In the genomic region with DNA sequence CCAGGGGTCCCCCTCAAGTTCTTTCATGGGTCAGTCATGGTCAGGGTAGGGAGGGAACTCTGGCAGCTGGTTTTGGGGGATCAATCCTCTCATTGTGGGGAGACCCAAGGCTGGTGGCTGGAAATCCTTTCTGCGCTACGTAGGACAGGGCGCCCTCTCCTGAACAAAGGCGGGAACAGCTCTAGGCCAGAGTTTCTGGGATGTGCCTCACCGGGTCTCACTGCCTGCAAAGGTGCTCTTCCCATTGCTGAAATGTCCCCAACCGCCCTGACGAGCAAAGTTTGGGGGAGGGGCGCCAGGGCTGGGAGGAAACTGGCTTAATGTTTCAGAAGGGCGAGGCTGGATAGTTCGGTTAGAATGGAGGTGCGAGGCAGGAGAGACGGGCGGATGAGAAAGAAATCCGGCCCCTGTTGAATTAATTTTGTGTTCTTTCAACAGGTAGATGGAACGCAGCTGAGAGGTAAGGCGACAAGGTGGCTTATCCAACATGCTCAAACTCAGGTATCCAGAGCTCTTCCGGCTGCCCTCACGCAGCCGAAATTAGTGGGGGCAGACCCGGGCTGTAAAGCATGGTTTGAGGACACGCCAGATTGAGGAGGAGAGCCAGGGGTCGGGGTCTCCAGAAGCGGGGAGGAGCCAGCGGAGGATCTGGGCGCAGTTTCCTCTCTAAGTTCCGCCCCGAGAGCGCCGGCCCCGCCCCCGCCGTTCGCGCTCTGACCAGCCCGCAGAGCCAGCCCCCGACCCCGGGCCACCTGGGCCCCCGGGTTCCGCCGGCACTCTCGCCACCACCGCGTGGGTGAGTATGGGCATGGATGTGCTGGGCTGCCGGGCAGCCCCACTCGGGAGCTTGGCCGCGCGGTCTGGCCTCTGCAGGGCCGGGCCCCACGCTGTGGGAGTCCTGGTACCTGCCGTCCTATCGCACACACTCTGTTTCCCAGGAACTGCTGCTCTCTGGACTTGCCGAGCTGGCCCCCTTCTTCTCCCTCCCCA, we compare ENCODE assay signal across 8 cellular contexts. TPM values are rescaled to one million over a fixed set of nuclear protein-coding genes. Genes with fewer than 3 reads are reported as not detected.
DNase-seq lines count a peak whose midpoint lies in the region; ATAC-seq and TF ChIP-seq lines count a peak whose summit lies in the region.

Gene PGAP2, plus strand, starts transcription at position 705 of the 990 bp plus-strand sequence. CDS start 2,700 bp downstream, outside the sequence.

- H3K9me3 Mint-ChIP-seq in stimulated activated naive B cell treated with anti-CD40 and anti-IgM and Interleukin-4, amounts not matched to agents 10 μg/mL and 1 μg/mL and 100 μg/mL, for 72 hours = no peaks in the 10 kb centered on the region

- H3K4me3 ChIP-seq in epithelial cell of esophagus (ENCODE audit: low read length) = peak within 1 kb of the TSS; percentile 81
- peak within 1 kb of the TSS; percentile 86 for H3K4me3 ChIP-seq in mononuclear cell (ENCODE audit: low read length)

- DNase-seq in AG08395 (ENCODE audit: low spot score) = peak; percentile 70
- DNase-seq in NCI-H82 (lab: John Stamatoyannopoulos, UW) = peak; percentile 83
- peak; percentile 79 for DNase-seq in epithelial cell of esophagus (ENCODE audit: low read depth)
- peak; percentile 47 for DNase-seq in stimulated activated naive B cell treated with anti-CD40 and anti-IgM and Interleukin-4, amounts not matched to agents 10 μg/mL and 1 μg/mL and 100 μg/mL, for 72 hours

- POLR2A ChIA-PET in activated CD8-positive, alpha-beta memory T cell treated with anti-CD3 and anti-CD28 coated beads for 36 hours (lab: Charles Lee) = interaction anchor here (0.6 to 1.2 kb wide), 5 partner anchors 9 to 105 kb away, joined by 3 to 5 read pairs (median 3); partner anchors contain the start of gene NUP98

- no peaks in the 10 kb centered on the region for H3K9me3 ChIP-seq in mononuclear cell (ENCODE audit: low read depth, low read length)

- H3K4me1 Mint-ChIP-seq in stimulated activated naive B cell treated with anti-CD40 and anti-IgM and Interleukin-4, amounts not matched to agents 10 μg/mL and 1 μg/mL and 100 μg/mL, for 72 hours = peaks cover 13% of the 10 kb centered on the region in 2 donors

- peak within 1 kb of the TSS; percentile 65 for H3K27ac Mint-ChIP-seq in stimulated activated naive B cell treated with anti-CD40 and anti-IgM and Interleukin-4, amounts not matched to agents 10 μg/mL and 1 μg/mL and 100 μg/mL, for 72 hours

- CTCF ChIA-PET in activated CD8-positive, alpha-beta memory T cell treated with anti-CD3 and anti-CD28 coated beads for 36 hours (lab: Charles Lee) = interaction anchor here (0.5 to 5.2 kb wide), 27 partner anchors 9 to 265 kb away, joined by 3 to 37 read pairs (median 4); partner anchors contain the start of gene NUP98

- no peaks in the 10 kb centered on the region for H3K27me3 ChIP-seq in mononuclear cell (ENCODE audit: insufficient read depth, low read length)

- ATAC-seq in GM18867 (IDR thresholded peaks at IDR 0.05; ENCODE audit: unreplicated experiment) (peak; percentile 69), HG03175 (IDR thresholded peaks at IDR 0.05; ENCODE audit: unreplicated experiment) (peak; percentile 64)
- peak; percentile 72 to 76 for ATAC-seq in stimulated activated naive B cell treated with anti-CD40 and anti-IgM and Interleukin-4, amounts not matched to agents 10 μg/mL and 1 μg/mL and 100 μg/mL, for 72 hours (replicated peaks)

- H3K36me3 Mint-ChIP-seq in stimulated activated naive B cell treated with anti-CD40 and anti-IgM and Interleukin-4, amounts not matched to agents 10 μg/mL and 1 μg/mL and 100 μg/mL, for 72 hours = peaks cover 4 to 12% of the 10 kb centered on the region in 2 donors

- peak; percentile 86 for TF ChIP-seq CTCF in epithelial cell of esophagus (IDR thresholded peaks at IDR 0.05; ENCODE audit: insufficient read depth, low read depth, low read length, missing control alignments)

- peak within 1 kb of the TSS; percentile 93 to 95 for H3K4me3 Mint-ChIP-seq in stimulated activated naive B cell treated with anti-CD40 and anti-IgM and Interleukin-4, amounts not matched to agents 10 μg/mL and 1 μg/mL and 100 μg/mL, for 72 hours

- H3K4me1 ChIP-seq in mononuclear cell (ENCODE audit: insufficient read depth, low read length) = peaks cover 15% of the 10 kb centered on the region

- H3K27me3 Mint-ChIP-seq in stimulated activated naive B cell treated with anti-CD40 and anti-IgM and Interleukin-4, amounts not matched to agents 10 μg/mL and 1 μg/mL and 100 μg/mL, for 72 hours = no peaks in the 10 kb centered on the region

RNA-seq across cellular contexts. Expression of gene PGAP2, which starts in this region (rescaled TPM):
- 10 to 100 TPM; 39.6 to 40.1 TPM for total RNA-seq in activated CD8-positive, alpha-beta memory T cell treated with anti-CD3 and anti-CD28 coated beads for 36 hours
- 7.5 TPM for total RNA-seq in mononuclear cell

Comparison
In these comparisons a context has a peak if more than half of its experiments do, and no peak if none do; other contexts are left out.
1. Peak in every context shown above with its lines: DNase-seq, ATAC-seq and H3K4me3 ChIP-seq.